ENCODE assay signal across 1 cellular context in genomic region chr5:142871056-142871879, GRCh38.
TF ChIP-seq lines count a peak whose summit lies in the region.

No MANE protein-coding gene starts in this region.

TF ChIP-seq in A549, 52 proteins besides CTCF, POLR2A, EP300 and RAD21 (continued from another document):
- TF ChIP-seq REST (IDR thresholded peaks at IDR 0.05) (no peak), ATOH8 (CRISPR knock-in tag; IDR thresholded peaks at IDR 0.05; ENCODE audit: low read depth) (no peak), RFX5 (IDR thresholded peaks at IDR 0.05) (no peak)
TF ChIP-seq in A549: peak in this region for 0.
